ENCODE assay signal across 8 cellular contexts in genomic region chr1:150009604-150010387, GRCh38. TPM values are rescaled to one million over a fixed set of nuclear protein-coding genes. Genes with fewer than 3 reads are reported as not detected.
DNase-seq lines count a peak whose midpoint lies in the region; ATAC-seq, FAIRE-seq and TF ChIP-seq lines count a peak whose summit lies in the region.

No MANE protein-coding gene starts in this region.

- CTCF ChIA-PET in Calu3 (lab: Charles Lee) (interaction anchor here (1.3 to 3.1 kb wide), 3 partner anchors 11 to 71 kb away, joined by 3 to 7 read pairs (median 3); no protein-coding TSS in a partner anchor), HEK293T (lab: Yijun Ruan, JAX) (interaction anchor here (0.7 to 1.1 kb wide), 3 partner anchors 37 to 159 kb away, joined by 3 to 5 read pairs (median 3); no protein-coding TSS in a partner anchor)
- CTCF ChIA-PET in activated CD4-positive, alpha-beta memory T cell treated with anti-CD3 and anti-CD28 coated beads for 36 hours (lab: Charles Lee): interaction anchor here (0.6 to 4.5 kb wide), 12 partner anchors 10 to 178 kb away, joined by 3 to 19 read pairs (median 6); partner anchors contain the start of gene VPS45

- peak overlapping the region; percentile 88 for H3K4me3 Mint-ChIP-seq in Calu3 (ENCODE audit: low read depth, unreplicated experiment)
- H3K4me3 Mint-ChIP-seq in activated CD4-positive, alpha-beta memory T cell treated with anti-CD3 and anti-CD28 coated beads for 36 hours: peak overlapping the region; percentile 99

- DNase-seq in Calu3 (no peak), HEK293T (ENCODE audit: extremely low spot score) (peak; percentile 59), NCI-H2171 (lab: John Stamatoyannopoulos, UW) (peak; percentile 10), lung (ENCODE audit: low spot score) (peak; percentile 32), D721Med (ENCODE audit: insufficient read length, low spot score) (no peak)
- peak; percentile 84 for DNase-seq in activated CD4-positive, alpha-beta memory T cell treated with anti-CD3 and anti-CD28 coated beads for 36 hours
- DNase-seq in stimulated activated CD4-positive, alpha-beta T cell treated with anti-CD3 and anti-CD28 coated beads, TNF-alpha, amount 100 ng/mL, for 1 hour (ENCODE audit: low read depth in 3 of 3, low spot score in 1 of 3): peak in 2 of 3 donors; percentile 20 to 34

- H3K4me3 ChIP-seq in ectodermal cell (ENCODE audit: insufficient read depth, low read depth, low read length) (peak overlapping the region; percentile 77), lung (peak overlapping the region; percentile 81)

- no peaks in the 10 kb centered on the region for H3K9me3 ChIP-seq in ectodermal cell (ENCODE audit: control insufficient read depth, low read length)
- no peaks in the 10 kb centered on the region for H3K9me3 ChIP-seq in lung (ENCODE audit: control insufficient read depth in 2 of 2, insufficient read depth in 1 of 2, low read length in 1 of 2)

- ATAC-seq in lung (ENCODE audit: insufficient read depth, low FRiP score): peak; percentile 23

- peak overlapping the region; percentile 89 for H3K27ac Mint-ChIP-seq in Calu3 (ENCODE audit: unreplicated experiment)
- peak overlapping the region; percentile 98 for H3K27ac Mint-ChIP-seq in activated CD4-positive, alpha-beta memory T cell treated with anti-CD3 and anti-CD28 coated beads for 36 hours

- TSS peak; percentile 58 for BruUV-seq in Calu3 (replicated peaks; lab: Mats Ljungman, UMichigan)

- peaks cover 27% of the 10 kb centered on the region for H3K4me1 Mint-ChIP-seq in Calu3 (ENCODE audit: low read depth, unreplicated experiment)
- H3K4me1 Mint-ChIP-seq in activated CD4-positive, alpha-beta memory T cell treated with anti-CD3 and anti-CD28 coated beads for 36 hours (ENCODE audit: low read depth): peaks cover 45% of the 10 kb centered on the region

- 0% methylated on average over 28 to 29 of the region's 29 CpGs for WGBS in ectodermal cell, 2 experiments
- 1 to 2% methylated on average over 29 of the region's 29 CpGs for WGBS in lung, 2 donors

- H3K36me3 ChIP-seq in ectodermal cell (ENCODE audit: control insufficient read depth, insufficient read depth, low read length) (no peaks in the 10 kb centered on the region), lung (ENCODE audit: control insufficient read depth in 2 of 2, insufficient read depth in 2 of 2, low read length in 2 of 2) (no peaks in the 10 kb centered on the region)

- POLR2A ChIA-PET in HEK293T (lab: Yijun Ruan, JAX): interaction anchor here (0.6 to 4.4 kb wide), 22 partner anchors 8 to 620 kb away, joined by 3 to 33 read pairs (median 4); partner anchors contain the start of genes ENSA, PLEKHO1, RPRD2 and VPS45
- POLR2A ChIA-PET in activated CD4-positive, alpha-beta memory T cell treated with anti-CD3 and anti-CD28 coated beads for 36 hours (lab: Charles Lee): interaction anchor here (0.8 to 6.2 kb wide), 5 partner anchors 13 to 354 kb away, joined by 3 to 57 read pairs (median 6); partner anchors contain the start of gene SF3B4

- peaks cover 6% of the 10 kb centered on the region for H3K4me1 ChIP-seq in ectodermal cell (ENCODE audit: control insufficient read depth, insufficient read depth, low read length)
- H3K4me1 ChIP-seq in lung (ENCODE audit: control insufficient read depth in 2 of 2, insufficient read depth in 2 of 2, low read length in 2 of 2): peaks cover 0 to 12% of the 10 kb centered on the region in 2 donors

- H3K27me3 ChIP-seq in ectodermal cell (ENCODE audit: control insufficient read depth, insufficient read depth, low read length, poor library complexity, severe bottlenecking) (no peaks in the 10 kb centered on the region), lung (ENCODE audit: control insufficient read depth, insufficient read depth) (no peaks in the 10 kb centered on the region)

- H3K9me3 Mint-ChIP-seq in Calu3 (ENCODE audit: low read depth, unreplicated experiment): no peaks in the 10 kb centered on the region
- no peaks in the 10 kb centered on the region for H3K9me3 Mint-ChIP-seq in activated CD4-positive, alpha-beta memory T cell treated with anti-CD3 and anti-CD28 coated beads for 36 hours

- H3K27me3 Mint-ChIP-seq in Calu3 (ENCODE audit: unreplicated experiment): no peaks in the 10 kb centered on the region
- H3K27me3 Mint-ChIP-seq in activated CD4-positive, alpha-beta memory T cell treated with anti-CD3 and anti-CD28 coated beads for 36 hours: no peaks in the 10 kb centered on the region

- peaks cover 38% of the 10 kb centered on the region for H3K36me3 Mint-ChIP-seq in Calu3 (ENCODE audit: insufficient read depth, unreplicated experiment)
- H3K36me3 Mint-ChIP-seq in activated CD4-positive, alpha-beta memory T cell treated with anti-CD3 and anti-CD28 coated beads for 36 hours: peaks cover 13% of the 10 kb centered on the region

- H3K27ac ChIP-seq in ectodermal cell (ENCODE audit: insufficient read depth, low read depth, low read length, poor library complexity, severe bottlenecking): peak overlapping the region; percentile 97
- H3K27ac ChIP-seq in lung (ENCODE audit: low read depth in 1 of 2, low read length in 1 of 2): peak overlapping the region; percentile 95 to 98

- no peak for FAIRE-seq in D721Med (lab: Jason Lieb, UNC)

- intact Hi-C loops in Calu3 (cut with micrococcal nuclease; ENCODE audit: unreplicated experiment): loop anchor here (5.0 kb wide), 2 partner anchors 43 to 58 kb away; partner anchors contain the start of gene VPS45
- intact Hi-C loops in activated CD4-positive, alpha-beta memory T cell treated with anti-CD3 and anti-CD28 coated beads for 36 hours (cut with micrococcal nuclease): loop anchor here (5.0 kb wide), 2 partner anchors 58 to 72 kb away; partner anchors contain the start of genes MTMR11 and VPS45

- TF ChIP-seq CTCF in Calu3 (IDR thresholded peaks at IDR 0.05; ENCODE audit: unreplicated experiment) (no peak), lung (IDR thresholded peaks at IDR 0.05; ENCODE audit: control extremely low read depth, extremely low read depth) (no peak), D721Med (IDR thresholded peaks at IDR 0.05; ENCODE audit: insufficient read depth, missing control alignments) (no peak)

TF ChIP-seq in HEK293T, 16 proteins besides CTCF, POLR2A, EP300 and RAD21:
- TF ChIP-seq ELF4 (IDR thresholded peaks at IDR 0.05) (no peak), SUZ12 (IDR thresholded peaks at IDR 0.05) (no peak), TARDBP (IDR thresholded peaks at IDR 0.05) (no peak), CTBP1 (IDR thresholded peaks at IDR 0.05; ENCODE audit: borderline replicate concordance) (0 out of 2 replicates have a peak, but pooled peaks have one; percentile 33), PKNOX1 (IDR thresholded peaks at IDR 0.05) (no peak), FOXA1 (IDR thresholded peaks at IDR 0.05) (no peak), SP1 (IDR thresholded peaks at IDR 0.05) (no peak)

RNA-seq across cellular contexts. Expression of gene OTUD7B, which starts 0.7 kb away (rescaled TPM):
- total RNA-seq in Calu3 (2022): 34.9 and 36.6 TPM in 2 replicates
- total RNA-seq in activated CD4-positive, alpha-beta memory T cell treated with anti-CD3 and anti-CD28 coated beads for 36 hours: 10 to 100 TPM; 23.8 to 24.7 TPM
- polyA plus RNA-seq in ectodermal cell (2013, experiment 1 of 4): 11.1 TPM
- polyA plus RNA-seq in ectodermal cell (2013, experiment 2 of 4): 14.9 TPM
- 6.2 TPM for polyA plus RNA-seq in ectodermal cell (2013, experiment 3 of 4)
- 9.7 TPM for polyA plus RNA-seq in ectodermal cell (2013, experiment 4 of 4)
- 10 to 100 TPM; 26.4 to 28.3 TPM for total RNA-seq in lung
- 1 to 10 TPM; 4.0 to 7.9 TPM for polyA plus RNA-seq in lung

RNA-seq across cellular contexts. Expression of gene VPS45, which starts 57.8 kb away (rescaled TPM):
- total RNA-seq in Calu3 (2022): 35.0 and 37.9 TPM in 2 replicates
- total RNA-seq in activated CD4-positive, alpha-beta memory T cell treated with anti-CD3 and anti-CD28 coated beads for 36 hours: 10 to 100 TPM; 26.5 to 28.3 TPM
- polyA plus RNA-seq in ectodermal cell (2013, experiment 1 of 4): 53.6 TPM
- 55.8 TPM for polyA plus RNA-seq in ectodermal cell (2013, experiment 2 of 4)
- 40.7 TPM for polyA plus RNA-seq in ectodermal cell (2013, experiment 3 of 4)
- polyA plus RNA-seq in ectodermal cell (2013, experiment 4 of 4): 47.5 TPM
- total RNA-seq in lung: 10 to 100 TPM; 31.0 to 86.7 TPM
- 10 to 100 TPM; 16.3 to 21.1 TPM for polyA plus RNA-seq in lung

Comparison
In these comparisons a context has a peak if more than half of its experiments do, and no peak if none do; other contexts are left out.
1. DNase-seq: peak in HEK293T (single experiment), NCI-H2171 (single experiment), activated CD4-positive, alpha-beta memory T cell treated with anti-CD3 and anti-CD28 coated beads for 36 hours (single experiment), lung (single experiment) and stimulated activated CD4-positive, alpha-beta T cell treated with anti-CD3 and anti-CD28 coated beads, TNF-alpha, amount 100 ng/mL, for 1 hour (2 of 3); none in Calu3 (single experiment) and D721Med (single experiment).